ENCODE assay signal across 1 cellular context in the genomic region with DNA sequence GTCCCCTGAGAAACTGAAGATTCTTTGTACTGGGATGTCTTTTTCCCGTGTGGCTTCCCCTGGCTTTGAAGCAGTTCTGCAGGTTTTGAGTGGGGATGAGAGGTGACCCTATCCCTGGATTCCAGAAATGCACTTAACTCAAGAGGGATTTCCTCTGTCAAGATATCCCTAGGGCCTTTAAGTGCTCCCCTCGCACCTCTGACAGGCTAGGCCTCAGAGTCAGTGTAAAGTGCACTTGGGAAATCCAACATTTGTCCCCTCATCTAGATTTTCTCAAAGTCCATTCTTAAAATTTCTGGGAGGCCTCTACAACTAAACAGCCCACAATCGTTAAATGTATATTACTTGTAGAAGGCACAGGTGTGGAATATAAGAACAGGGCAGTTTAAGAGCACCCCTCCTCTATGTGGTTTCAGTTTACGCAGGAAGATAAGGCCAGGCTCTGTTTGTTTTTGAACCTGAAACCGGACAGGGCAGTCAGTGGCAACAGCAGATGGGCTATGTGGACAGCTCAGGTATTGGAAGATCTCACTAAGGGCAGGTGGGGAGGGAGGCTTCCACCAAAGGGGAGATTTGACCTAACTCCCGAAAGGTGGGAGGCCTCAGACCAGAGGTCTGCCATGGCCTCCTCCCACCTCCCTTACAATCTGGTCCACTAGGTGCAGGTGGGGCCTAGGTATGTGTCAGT.
TF ChIP-seq lines count a peak whose summit lies in the region.

No MANE protein-coding gene starts in this region.

TF ChIP-seq in GM12878, 131 proteins besides CTCF, POLR2A, EP300 and RAD21:
- TF ChIP-seq MAX (IDR thresholded peaks at IDR 0.05; ENCODE audit: low read depth, low read length) (no peak), POLR2AphosphoS2 (IDR thresholded peaks at IDR 0.05; ENCODE audit: low read depth, low read length) (no peak)
TF ChIP-seq in GM12878: peak in this region for 0.
